Comparison of ENCODE assay signal across 21 cellular contexts in genomic region chr6:146944809-146945208, GRCh38.
"Had no signal": no experiment of that assay in that cellular context is flagged by ENCODE, and none has a peak within 500 bp of the region (broad histone marks: within the 10 kb centered on the region; RNA-seq: fewer than 3 reads in every experiment).

No MANE protein-coding gene starts in this region.

- H3K27ac ChIP-seq: epithelial cell of prostate, esophagus muscularis mucosa, gastroesophageal sphincter, left ventricle myocardium inferior, lower lobe of right lung, pancreas, transverse colon had no signal

- ATAC-seq: effector memory CD8-positive, alpha-beta T cell; gastroesophageal sphincter; left cardiac atrium; lower lobe of right lung; natural killer cell treated with Interleukin-12 subunit alpha and Interleukin-12 subunit beta and Interleukin-15 and Interleukin-18, amount 100 ng/mL, for 72 hours; pancreas; right cardiac atrium; stimulated activated memory B cell treated with anti-CD40 and anti-IgM and Interleukin-4, amounts not matched to agents 10 μg/mL and 1 μg/mL and 100 μg/mL, for 72 hours had no signal

- DNase-seq: effector memory CD8-positive, alpha-beta T cell; glutamatergic neuron; kidney; left cardiac atrium; left ventricle myocardium inferior; lower lobe of right lung; occipital lobe; pancreas; right cardiac atrium; stimulated activated CD4-positive, alpha-beta T cell treated with anti-CD3 and anti-CD28 coated beads, Interleukin-4, amount 100 ng/mL, for 24 hours; transverse colon had no signal

- H3K4me3 Mint-ChIP-seq: dendritic cell treated with granulocyte-macrophage colony-stimulating factor and Interleukin-4, amounts not matched to agents 40 ng/mL and 50 ng/mL, for 4 days; effector memory CD8-positive, alpha-beta T cell; memory B cell; mesothelial cell of epicardium; natural killer cell treated with Interleukin-12 subunit alpha and Interleukin-12 subunit beta and Interleukin-15 and Interleukin-18, amount 100 ng/mL, for 72 hours; stimulated activated memory B cell treated with anti-CD40 and anti-IgM and Interleukin-4, amounts not matched to agents 10 μg/mL and 1 μg/mL and 100 μg/mL, for 72 hours; stimulated activated naive CD8-positive, alpha-beta T cell treated with anti-CD3 and anti-CD28 coated beads, Interleukin-15, Interleukin-2, amounts not matched to agents 100 ng/mL and 50 ng/mL, for 24 hours had no signal

- H3K36me3 ChIP-seq: esophagus muscularis mucosa, gastroesophageal sphincter, left ventricle myocardium inferior, lower lobe of right lung, pancreas, transverse colon had no signal

- H3K4me1 Mint-ChIP-seq: memory B cell; stimulated activated memory B cell treated with anti-CD40 and anti-IgM and Interleukin-4, amounts not matched to agents 10 μg/mL and 1 μg/mL and 100 μg/mL, for 72 hours had no signal

- H3K9me3 ChIP-seq: lower lobe of right lung, pancreas had no signal

- H3K27ac Mint-ChIP-seq: dendritic cell treated with granulocyte-macrophage colony-stimulating factor and Interleukin-4, amounts not matched to agents 40 ng/mL and 50 ng/mL, for 4 days; effector memory CD8-positive, alpha-beta T cell; memory B cell; mesothelial cell of epicardium; natural killer cell treated with Interleukin-12 subunit alpha and Interleukin-12 subunit beta and Interleukin-15 and Interleukin-18, amount 100 ng/mL, for 72 hours; progenitor cell of endocrine pancreas; stimulated activated memory B cell treated with anti-CD40 and anti-IgM and Interleukin-4, amounts not matched to agents 10 μg/mL and 1 μg/mL and 100 μg/mL, for 72 hours; stimulated activated naive CD8-positive, alpha-beta T cell treated with anti-CD3 and anti-CD28 coated beads, Interleukin-15, Interleukin-2, amounts not matched to agents 100 ng/mL and 50 ng/mL, for 24 hours had no signal

- H3K4me3 ChIP-seq: esophagus muscularis mucosa, gastroesophageal sphincter, left ventricle myocardium inferior, lower lobe of right lung, pancreas, transverse colon had no signal

- H3K27me3 ChIP-seq: esophagus muscularis mucosa, gastroesophageal sphincter, pancreas, transverse colon had no signal

- H3K36me3 Mint-ChIP-seq: memory B cell; stimulated activated memory B cell treated with anti-CD40 and anti-IgM and Interleukin-4, amounts not matched to agents 10 μg/mL and 1 μg/mL and 100 μg/mL, for 72 hours had no signal

- H3K4me1 ChIP-seq: esophagus muscularis mucosa, gastroesophageal sphincter, left ventricle myocardium inferior, lower lobe of right lung, pancreas, transverse colon had no signal

- FAIRE-seq: kidney had no signal

- H3K27me3 Mint-ChIP-seq: dendritic cell treated with granulocyte-macrophage colony-stimulating factor and Interleukin-4, amounts not matched to agents 40 ng/mL and 50 ng/mL, for 4 days; natural killer cell treated with Interleukin-12 subunit alpha and Interleukin-12 subunit beta and Interleukin-15 and Interleukin-18, amount 100 ng/mL, for 72 hours; progenitor cell of endocrine pancreas had no signal
